In genomic region chrX:56554870-56555269, GRCh38 we compare ENCODE assay signal across 25 cellular contexts.
"Had no signal": no experiment of that assay in that cellular context is flagged by ENCODE, and none has a peak within 500 bp of the region (broad histone marks: within the 10 kb centered on the region; RNA-seq: fewer than 3 reads in every experiment).

No MANE protein-coding gene starts in this region.

- H3K4me1 ChIP-seq: gastrocnemius medialis, parathyroid adenoma, testis, tibial artery had no signal

- DNase-seq: cerebellar nuclear complex; dorsolateral prefrontal cortex; effector CD4-positive, alpha-beta T cell; foreskin fibroblast; gastrocnemius medialis; head of caudate nucleus; left cardiac atrium; left ventricle myocardium superior; naive B cell; stimulated activated CD4-positive, alpha-beta T cell treated with anti-CD3 and anti-CD28 coated beads, Interleukin-2, amount 100 ng/mL, for 24 hours; stimulated activated CD4-positive, alpha-beta T cell treated with anti-CD3 and anti-CD28 coated beads, Interleukin-4, amount 100 ng/mL, for 24 hours; stimulated activated naive CD4-positive, alpha-beta T cell treated with Interleukin-2 at 50 U/mL for 16 hours; substantia nigra; testis; tibial artery had no signal

- H3K9me3 ChIP-seq: gastrocnemius medialis, neutrophil, testis, tibial artery had no signal

- H3K9ac ChIP-seq: parathyroid adenoma had no signal

- H3K36me3 Mint-ChIP-seq: memory B cell; naive B cell; natural killer cell treated with Interleukin-12 subunit alpha and Interleukin-12 subunit beta and Interleukin-15 and Interleukin-18, amount 100 ng/mL, for 72 hours; stimulated activated effector memory CD8-positive, alpha-beta T cell treated with anti-CD3 and anti-CD28 coated beads, Interleukin-12 subunit alpha, Interleukin-12 subunit beta, amount 100 ng/mL, for 72 hours; type B pancreatic cell had no signal

- H3K79me2 ChIP-seq: parathyroid adenoma had no signal

- H3K9me3 Mint-ChIP-seq: memory B cell; natural killer cell treated with Interleukin-12 subunit alpha and Interleukin-12 subunit beta and Interleukin-15 and Interleukin-18, amount 100 ng/mL, for 72 hours; type B pancreatic cell had no signal

- H3K4me3 ChIP-seq: dorsolateral prefrontal cortex, gastrocnemius medialis, lung, testis, tibial artery had no signal

- H3K27ac ChIP-seq: dorsolateral prefrontal cortex, gastrocnemius medialis, neutrophil, parathyroid adenoma, testis, tibial artery had no signal

- H3K36me3 ChIP-seq: gastrocnemius medialis, neutrophil, tibial artery had no signal

- ATAC-seq: gastrocnemius medialis; left cardiac atrium; left ventricle myocardium superior; natural killer cell treated with Interleukin-12 subunit alpha and Interleukin-12 subunit beta and Interleukin-15 and Interleukin-18, amount 100 ng/mL, for 72 hours; sciatic nerve; stimulated activated effector memory CD8-positive, alpha-beta T cell treated with anti-CD3 and anti-CD28 coated beads, Interleukin-12 subunit alpha, Interleukin-12 subunit beta, amount 100 ng/mL, for 72 hours had no signal

- H2AFZ ChIP-seq: parathyroid adenoma had no signal

- H3K27me3 Mint-ChIP-seq: memory B cell, naive B cell, progenitor cell of endocrine pancreas, type B pancreatic cell had no signal

- H3K4me3 Mint-ChIP-seq: memory B cell; naive B cell; natural killer cell treated with Interleukin-12 subunit alpha and Interleukin-12 subunit beta and Interleukin-15 and Interleukin-18, amount 100 ng/mL, for 72 hours; neural crest cell; stimulated activated effector memory CD8-positive, alpha-beta T cell treated with anti-CD3 and anti-CD28 coated beads, Interleukin-12 subunit alpha, Interleukin-12 subunit beta, amount 100 ng/mL, for 72 hours; type B pancreatic cell had no signal

- H3K4me1 Mint-ChIP-seq: memory B cell; naive B cell; neural crest cell; stimulated activated effector memory CD8-positive, alpha-beta T cell treated with anti-CD3 and anti-CD28 coated beads, Interleukin-12 subunit alpha, Interleukin-12 subunit beta, amount 100 ng/mL, for 72 hours had no signal

- H3K27me3 ChIP-seq: gastrocnemius medialis, neutrophil, testis, tibial artery had no signal
